Comparison of ENCODE assay signal across 8 cellular contexts in genomic region chr10:124626759-124627380, GRCh38.
DNase-seq lines count a peak whose midpoint lies in the region; ATAC-seq, FAIRE-seq and TF ChIP-seq lines count a peak whose summit lies in the region.

No MANE protein-coding gene starts in this region.

- peak overlapping the region; percentile 65 for H3K4me2 ChIP-seq in keratinocyte (ENCODE audit: control insufficient read depth, extremely low read depth, insufficient read depth, low read depth, low read length)

- H3K36me3 ChIP-seq in keratinocyte (ENCODE audit: control insufficient read depth in 2 of 2, extremely low read depth in 1 of 2, insufficient read depth in 2 of 2, low read length in 2 of 2) (peaks cover 0 to 8% of the 10 kb centered on the region in 2 experiments), transverse colon (no peaks in the 10 kb centered on the region)

- TF ChIP-seq EP300 in transverse colon (IDR thresholded peaks at IDR 0.05; ENCODE audit: low read depth): no peak

- intact Hi-C loops in transverse colon (cut with DNase I; ENCODE audit: low total_unique reads): loop anchor here (10.0 kb wide), 1 partner anchor 92 kb away; no protein-coding TSS in a partner anchor

- TF ChIP-seq CTCF in keratinocyte (optimal IDR thresholded peaks at IDR 0.05 in 1 of 3, IDR thresholded peaks at IDR 0.05 in 1 of 3, conservative IDR thresholded peaks at IDR 0.05 in 1 of 3; ENCODE audit: extremely low read depth in 1 of 3, insufficient read depth in 2 of 3, low read length in 3 of 3) (no peak), transverse colon (IDR thresholded peaks at IDR 0.05) (peak in 1 of 5 experiments; percentile 15)

- in situ Hi-C loops in transverse colon (cut with MboI; ENCODE audit: low pct_ligation_motif_present in 1 of 4, low pct_unique_long_range_greater_than_20kb in 1 of 4, low sequenced_read_pairs in 3 of 4): loop anchor here in 1 of 4 donors (25.0 kb wide), 1 partner anchor 110 kb away; the partner anchor contains the start of gene FAM53B

- peak overlapping the region in 2 of 3 experiments; percentile 3 to 37 for H3K4me3 ChIP-seq in keratinocyte (ENCODE audit: control insufficient read depth in 2 of 3, extremely low read depth in 1 of 3, insufficient read depth in 2 of 3, low read depth in 1 of 3, low read length in 3 of 3)
- no peak overlapping the region for H3K4me3 ChIP-seq in transverse colon

- peak; percentile 56 for ATAC-seq in GM19043 (IDR thresholded peaks at IDR 0.05; ENCODE audit: low read depth, unreplicated experiment)
- ATAC-seq in HG02973 (IDR thresholded peaks at IDR 0.05; ENCODE audit: unreplicated experiment): peak; percentile 68

- WGBS in transverse colon (ENCODE audit: low coverage in 1 of 2), 2 donors: 44% methylated on average over 13 of the region's 13 CpGs; no CpG with 5 or more reads in 1 of the 2 donors

- no peak for TF ChIP-seq POLR2A in transverse colon (IDR thresholded peaks at IDR 0.05)

- H2AFZ ChIP-seq in keratinocyte (ENCODE audit: control insufficient read depth, low read length): no peak overlapping the region

- H4K20me1 ChIP-seq in keratinocyte (ENCODE audit: control insufficient read depth, extremely low read depth, insufficient read depth, low read length): peaks cover 14% of the 10 kb centered on the region

- peaks cover 37% of the 10 kb centered on the region for H3K4me1 ChIP-seq in keratinocyte (ENCODE audit: control insufficient read depth, extremely low read depth, insufficient read depth, low read length)
- peaks cover 25 to 36% (median 30%) of the 10 kb centered on the region in 4 donors for H3K4me1 ChIP-seq in transverse colon

- DNase-seq in activated CD4-positive, alpha-beta T cell treated with anti-CD3 and anti-CD28 coated beads for 4 hours: peak; percentile 47 to 50
- peak; percentile 80 for DNase-seq in keratinocyte (ENCODE audit: low read depth, low spot score)
- DNase-seq in transverse colon: peak; percentile 83
- DNase-seq in GM19240 (ENCODE audit: insufficient read length, low spot score): no peak
- DNase-seq in cerebellum (ENCODE audit: low spot score): no peak
- DNase-seq in superior temporal gyrus (ENCODE audit: extremely low spot score): no peak

- peaks cover 7% of the 10 kb centered on the region for H3K79me2 ChIP-seq in keratinocyte (ENCODE audit: control insufficient read depth, insufficient read depth, low read length)

- peak; percentile 83 for FAIRE-seq in keratinocyte (lab: Jason Lieb, UNC)

- no peaks in the 10 kb centered on the region for H3K27me3 ChIP-seq in keratinocyte (ENCODE audit: control insufficient read depth, extremely low read depth, insufficient read depth, low read length)
- H3K27me3 ChIP-seq in transverse colon: no peaks in the 10 kb centered on the region

- peak overlapping the region; percentile 22 for H3K9ac ChIP-seq in keratinocyte (ENCODE audit: control insufficient read depth, extremely low read depth, insufficient read depth, low read length)

- peak overlapping the region; percentile 17 for H3K27ac ChIP-seq in keratinocyte (ENCODE audit: control insufficient read depth, insufficient read depth, low read length)
- peak overlapping the region; percentile 52 to 69 (median 62) for H3K27ac ChIP-seq in transverse colon

- H3K9me1 ChIP-seq in keratinocyte (ENCODE audit: control insufficient read depth, extremely low read depth, insufficient read depth, low read length): peaks cover 2% of the 10 kb centered on the region

- dilution Hi-C loops in keratinocyte (cut with MboI; ENCODE audit: extremely low pct_ligation_motif_present, low sequenced_read_pairs): no loop called here

- H3K9me3 ChIP-seq in keratinocyte (ENCODE audit: control insufficient read depth, low read depth, low read length) (no peaks in the 10 kb centered on the region), transverse colon (no peaks in the 10 kb centered on the region)

Comparison
In these comparisons a context has a peak if more than half of its experiments do, and no peak if none do; other contexts are left out.
1. DNase-seq: peak in activated CD4-positive, alpha-beta T cell treated with anti-CD3 and anti-CD28 coated beads for 4 hours (2 of 2), keratinocyte (single experiment) and transverse colon (single experiment); none in GM19240 (single experiment), cerebellum (single experiment) and superior temporal gyrus (single experiment).
2. H3K4me3 ChIP-seq: peak in keratinocyte (2 of 3); none in transverse colon (0 of 4).